12 cellular contexts compared by ENCODE assay signal in genomic region chr10:26215534-26215922, GRCh38. TPM values are rescaled to one million over a fixed set of nuclear protein-coding genes. Genes with fewer than 3 reads are reported as not detected.
DNase-seq lines count a peak whose midpoint lies in the region; ATAC-seq and TF ChIP-seq lines count a peak whose summit lies in the region.
"Had no signal": no experiment of that assay in that cellular context is flagged by ENCODE, and none has a peak within 500 bp of the region (broad histone marks: within the 10 kb centered on the region; RNA-seq: fewer than 3 reads in every experiment).

No MANE protein-coding gene starts in this region.

- WGBS in H9 (ENCODE audit: extremely low coverage, insufficient read length, low lambda C conversion rate) = no CpG with 5 or more reads among the region's 21 CpGs
- 3 to 4% methylated on average over 18 to 20 of the region's 21 CpGs for WGBS in esophagus squamous epithelium, 2 donors

- no peak overlapping the region for H2BK5ac ChIP-seq in H9 (ENCODE audit: insufficient read length, low read length)

- H3T11ph ChIP-seq in H9 (ENCODE audit: low read length) = no peak overlapping the region

- H4K8ac ChIP-seq in H9 (replicated peaks; ENCODE audit: insufficient read length, low read depth, low read length) = no peak overlapping the region

- CTCF ChIA-PET in CD8-positive, alpha-beta T cell (lab: Charles Lee) = no interaction called here
- CTCF ChIA-PET in HEK293T (lab: Yijun Ruan, JAX) = no interaction called here

- no peak overlapping the region for H3K27ac Mint-ChIP-seq in CD8-positive, alpha-beta T cell
- H3K27ac Mint-ChIP-seq in H9 (peak overlapping the region in 1 of 3 experiments; percentile 16; a peak in 1 of 7 replicates), brain (peak overlapping the region in 4 of 5 experiments; percentile 75 to 99 (median 88))
- no peak overlapping the region for H3K27ac Mint-ChIP-seq in naive thymus-derived CD8-positive, alpha-beta T cell

- H3K23me2 ChIP-seq in H9 (ENCODE audit: insufficient read length, low read depth, low read length, poor library complexity, severe bottlenecking) = peaks cover 40% of the 10 kb centered on the region

- H2BK12ac ChIP-seq in H9 (ENCODE audit: insufficient read length, low read depth, low read length) = no peak overlapping the region

- H3K27me3 ChIP-seq in CD8-positive, alpha-beta T cell (ENCODE audit: insufficient read depth, low read length) = peaks cover 48% of the 10 kb centered on the region
- peaks cover 70% of the 10 kb centered on the region for H3K27me3 ChIP-seq in H9 (ENCODE audit: insufficient read depth, low read length)
- peaks cover 21 to 100% (median 36%) of the 10 kb centered on the region in 4 donors for H3K27me3 ChIP-seq in esophagus squamous epithelium

- peak overlapping the region; percentile 57 for H3K4me2 ChIP-seq in H9 (ENCODE audit: insufficient read depth, insufficient read length, low read length)

- H3K4me1 ChIP-seq in CD8-positive, alpha-beta T cell (ENCODE audit: insufficient read depth, low read length) = peaks cover 15% of the 10 kb centered on the region
- H3K4me1 ChIP-seq in H9 (ENCODE audit: insufficient read depth, low read length) (peaks cover 7% of the 10 kb centered on the region; the same call in 1 of the 2 replicates), esophagus squamous epithelium (peaks cover 10 to 38% (median 18%) of the 10 kb centered on the region in 3 donors)
- H3K4me1 ChIP-seq: gastrocnemius medialis had no signal

- H3K4me3 ChIP-seq in CD8-positive, alpha-beta T cell (ENCODE audit: low read depth, low read length) = no peak overlapping the region
- peak overlapping the region in 2 of 4 donors; percentile 4 to 42 for H3K4me3 ChIP-seq in esophagus squamous epithelium
- H3K4me3 ChIP-seq: gastrocnemius medialis, lower lobe of right lung, right lobe of liver had no signal

- no peak for ATAC-seq in CD8-positive, alpha-beta T cell
- ATAC-seq in naive thymus-derived CD8-positive, alpha-beta T cell = no peak
- ATAC-seq: gastrocnemius medialis had no signal

- no peak overlapping the region for H2AFZ ChIP-seq in H9 (ENCODE audit: low read length)

- no peak overlapping the region for H4K91ac ChIP-seq in H9 (ENCODE audit: insufficient read length, low read depth, low read length)

- no peaks in the 10 kb centered on the region for H3K9me3 ChIP-seq in CD8-positive, alpha-beta T cell (ENCODE audit: low read length)
- no peaks in the 10 kb centered on the region for H3K9me3 ChIP-seq in H9 (ENCODE audit: control insufficient read depth, low read depth, low read length)
- H3K9me3 ChIP-seq in esophagus squamous epithelium = no peaks in the 10 kb centered on the region
- H3K9me3 ChIP-seq: gastrocnemius medialis, lower lobe of right lung, right lobe of liver had no signal

- no peak overlapping the region for H3K9ac ChIP-seq in H9 (ENCODE audit: extremely low read depth, insufficient read length, low read length)

- no peak overlapping the region for H2BK15ac ChIP-seq in H9 (ENCODE audit: low read depth, low read length)

- intact Hi-C loops in CD8-positive, alpha-beta T cell (cut with DNase I, micrococcal nuclease) = no loop called here
- intact Hi-C loops in esophagus squamous epithelium (cut with DNase I) = no loop called here

- no peak overlapping the region for H4K5ac ChIP-seq in H9 (ENCODE audit: insufficient read length, low read depth, low read length)

- TF ChIP-seq POLR2A in esophagus squamous epithelium (IDR thresholded peaks at IDR 0.05) = no peak

- H4K20me1 ChIP-seq in H9 (ENCODE audit: control insufficient read depth, insufficient read depth, insufficient read length) = no peaks in the 10 kb centered on the region

- H2BK20ac ChIP-seq in H9 (ENCODE audit: low read depth, low read length, poor library complexity, severe bottlenecking) = no peak overlapping the region

- no peak overlapping the region for H2BK120ac ChIP-seq in H9 (ENCODE audit: low read depth, low read length, poor library complexity, severe bottlenecking)

- peaks cover 30% of the 10 kb centered on the region for H3K4me1 Mint-ChIP-seq in CD8-positive, alpha-beta T cell (ENCODE audit: low read depth)
- H3K4me1 Mint-ChIP-seq in H9 = peaks cover 62% of the 10 kb centered on the region in 2 experiments
- peaks cover 65% of the 10 kb centered on the region for H3K4me1 Mint-ChIP-seq in brain
- peaks cover 11 to 55% (median 37%) of the 10 kb centered on the region in 4 donors for H3K4me1 Mint-ChIP-seq in naive thymus-derived CD8-positive, alpha-beta T cell

- no peaks in the 10 kb centered on the region for H3K79me2 ChIP-seq in H9 (ENCODE audit: insufficient read depth, low read length)

- DNase-seq in CD8-positive, alpha-beta T cell = no peak
- DNase-seq in H9 (no peak), esophagus squamous epithelium (lab: John Stamatoyannopoulos, UW) (no peak), cerebellar nuclear complex (lab: John Stamatoyannopoulos, UW) (no peak), T-helper 1 cell (no peak), HEK293T (ENCODE audit: extremely low spot score) (no peak)
- DNase-seq in naive thymus-derived CD8-positive, alpha-beta T cell = no peak
- DNase-seq: gastrocnemius medialis, NCI-H1105 had no signal

- no peaks in the 10 kb centered on the region for H3K9me3 Mint-ChIP-seq in CD8-positive, alpha-beta T cell
- peaks cover 3 to 9% of the 10 kb centered on the region in 2 experiments; a peak in 2 of 5 replicates for H3K9me3 Mint-ChIP-seq in H9
- H3K9me3 Mint-ChIP-seq in brain = peaks cover 0 to 4% (median 0%) of the 10 kb centered on the region in 5 experiments
- peaks cover 0 to 2% (median 0%) of the 10 kb centered on the region in 9 donors for H3K9me3 Mint-ChIP-seq in naive thymus-derived CD8-positive, alpha-beta T cell

- TF ChIP-seq CTCF in CD8-positive, alpha-beta T cell (IDR thresholded peaks at IDR 0.05) = no peak
- TF ChIP-seq CTCF in H9 (conservative IDR thresholded peaks at IDR 0.05) (no peak), brain (conservative IDR thresholded peaks at IDR 0.05) (no peak), esophagus squamous epithelium (IDR thresholded peaks at IDR 0.05) (no peak)

- H3K79me1 ChIP-seq in H9 (ENCODE audit: insufficient read depth, low read depth, low read length, poor library complexity, severe bottlenecking) = no peaks in the 10 kb centered on the region

- no peak overlapping the region for H3K14ac ChIP-seq in H9 (ENCODE audit: insufficient read depth, low read length)

- H3K27me3 Mint-ChIP-seq in CD8-positive, alpha-beta T cell (ENCODE audit: low read depth) = peaks cover 62% of the 10 kb centered on the region
- H3K27me3 Mint-ChIP-seq in H9 (ENCODE audit: low read depth) = peaks cover 62% of the 10 kb centered on the region
- H3K27me3 Mint-ChIP-seq in brain = peaks cover 84% of the 10 kb centered on the region
- H3K27me3 Mint-ChIP-seq in naive thymus-derived CD8-positive, alpha-beta T cell = peaks cover 26 to 81% (median 57%) of the 10 kb centered on the region in 5 donors

- H3K4me3 Mint-ChIP-seq in CD8-positive, alpha-beta T cell = peak overlapping the region; percentile 65
- H3K4me3 Mint-ChIP-seq in H9 (peak overlapping the region; percentile 63 to 83), brain (peak overlapping the region; percentile 77 to 87 (median 84))
- peak overlapping the region; percentile 65 to 86 (median 80) for H3K4me3 Mint-ChIP-seq in naive thymus-derived CD8-positive, alpha-beta T cell

- no peak overlapping the region for H2AK5ac ChIP-seq in H9 (ENCODE audit: insufficient read length, low read length)

- H3K36me3 Mint-ChIP-seq in CD8-positive, alpha-beta T cell = no peaks in the 10 kb centered on the region
- no peaks in the 10 kb centered on the region; a peak in 2 of 7 replicates for H3K36me3 Mint-ChIP-seq in H9 (ENCODE audit: insufficient read depth in 1 of 3, low read depth in 3 of 3)
- peaks cover 24% of the 10 kb centered on the region for H3K36me3 Mint-ChIP-seq in brain
- H3K36me3 Mint-ChIP-seq in naive thymus-derived CD8-positive, alpha-beta T cell = peaks cover 0 to 8% (median 2%) of the 10 kb centered on the region in 3 donors

- no peaks in the 10 kb centered on the region for H3K36me3 ChIP-seq in CD8-positive, alpha-beta T cell (ENCODE audit: insufficient read depth, low read length)
- no peaks in the 10 kb centered on the region for H3K36me3 ChIP-seq in esophagus squamous epithelium
- H3K36me3 ChIP-seq: gastrocnemius medialis, lower lobe of right lung, right lobe of liver had no signal

- POLR2A ChIA-PET in CD8-positive, alpha-beta T cell (lab: Charles Lee) = no interaction called here
- POLR2A ChIA-PET in naive thymus-derived CD8-positive, alpha-beta T cell (lab: Charles Lee) = no interaction called here
- POLR2A ChIA-PET in HEK293T (lab: Yijun Ruan, JAX) = no interaction called here

- H3K4ac ChIP-seq in H9 (ENCODE audit: low read depth, low read length) = no peak overlapping the region

- no peak overlapping the region for H3K23ac ChIP-seq in H9 (ENCODE audit: insufficient read length, low read depth, low read length)

- no peak overlapping the region for H3K27ac ChIP-seq in CD8-positive, alpha-beta T cell (ENCODE audit: low read depth, low read length)
- H3K27ac ChIP-seq in H9 (ENCODE audit: insufficient read length, low read depth, low read length) (no peak overlapping the region), esophagus squamous epithelium (no peak overlapping the region)
- H3K27ac ChIP-seq: gastrocnemius medialis, lower lobe of right lung, right lobe of liver had no signal

- no peak overlapping the region for H3K18ac ChIP-seq in H9 (ENCODE audit: insufficient read length, low read depth, low read length)

- H3K56ac ChIP-seq in H9 (ENCODE audit: insufficient read length, low read depth, low read length) = no peak overlapping the region

TF ChIP-seq in HEK293T, 16 proteins besides CTCF, POLR2A, EP300 and RAD21:
- TF ChIP-seq BHLHE40 (IDR thresholded peaks at IDR 0.05; ENCODE audit: borderline replicate concordance) = no peak
- no peak for TF ChIP-seq HDGF (IDR thresholded peaks at IDR 0.05; ENCODE audit: borderline replicate concordance)
- no peak for TF ChIP-seq TARDBP (IDR thresholded peaks at IDR 0.05)
- no peak for TF ChIP-seq ARNT (IDR thresholded peaks at IDR 0.05)
- no peak for TF ChIP-seq FOXA1 (IDR thresholded peaks at IDR 0.05)
- TF ChIP-seq SUZ12 (IDR thresholded peaks at IDR 0.05) = no peak

RNA-seq across cellular contexts. Expression of gene GAD2, which starts 1.0 kb away (rescaled TPM):
- total RNA-seq in CD8-positive, alpha-beta T cell = not detected
- total RNA-seq in H9 (2021) = 2.0 and 2.3 TPM in 2 replicates
- polyA plus RNA-seq in brain (ENCODE audit: insufficient read depth, low read depth, low replicate concordance) = 87.6 TPM
- total RNA-seq in naive thymus-derived CD8-positive, alpha-beta T cell = not detected
- polyA plus RNA-seq in naive thymus-derived CD8-positive, alpha-beta T cell = not detected
- total RNA-seq in esophagus squamous epithelium = not detected
- total RNA-seq: gastrocnemius medialis, lower lobe of right lung, right lobe of liver had no signal

Comparison
In these comparisons a context has a peak if more than half of its experiments do, and no peak if none do; other contexts are left out.
1. H3K27ac Mint-ChIP-seq: peak in brain (4 of 5); none in CD8-positive, alpha-beta T cell (single experiment) and naive thymus-derived CD8-positive, alpha-beta T cell (0 of 10).
2. Peak in every context shown above with its lines, with median percentiles within 50 percentile points of each other: H3K4me3 Mint-ChIP-seq.